Comparison of ENCODE assay signal across 8 cellular contexts in genomic region chr12:113030875-113031525, GRCh38. TPM values are rescaled to one million over a fixed set of nuclear protein-coding genes. Genes with fewer than 3 reads are reported as not detected.
A peak's percentile ranks its signal among the peaks of the same experiment; 100 is the strongest.
DNase-seq lines count a peak whose midpoint lies in the region; ATAC-seq and TF ChIP-seq lines count a peak whose summit lies in the region.

No MANE protein-coding gene starts in this region.

- DNase-seq in AG09319 (ENCODE audit: extremely low read depth, low read depth) = peak; percentile 34
- peak; percentile 73 for DNase-seq in GM23248
- DNase-seq in NCI-H345 treated with DMSO at 0.1 percent for 48 hours (lab: John Stamatoyannopoulos, UW; ENCODE audit: unreplicated experiment) = peak; percentile 52
- peak; percentile 74 for DNase-seq in astrocyte of the spinal cord (ENCODE audit: low read depth, low spot score)
- DNase-seq in iPS DF 19.7 (ENCODE audit: low read depth, low spot score) = peak; percentile 78
- DNase-seq in smooth muscle cell of the brain vasculature (ENCODE audit: low read depth, low spot score) = peak; percentile 47

- H2AFZ ChIP-seq in GM23248 = no peak overlapping the region

- no peaks in the 10 kb centered on the region for H3K9me2 ChIP-seq in GM23248 (ENCODE audit: insufficient read depth)

- H3K36me3 ChIP-seq in GM23248 (ENCODE audit: low read depth) = no peaks in the 10 kb centered on the region

- H3K4me2 ChIP-seq in GM23248 (ENCODE audit: unreplicated experiment) = no peak overlapping the region

- TF ChIP-seq CTCF in AG09319 (IDR thresholded peaks at IDR 0.05; ENCODE audit: low read depth, low read length) (peak; percentile 72), astrocyte of the spinal cord (IDR thresholded peaks at IDR 0.05; ENCODE audit: low read depth, low read length) (peak; percentile 71)

- no peaks in the 10 kb centered on the region for H3K9me3 ChIP-seq in GM23248 (ENCODE audit: low read depth)

- in situ Hi-C loops in GM23248 (cut with MboI) (no loop called here), astrocyte of the spinal cord (cut with HindIII; ENCODE audit: low sequenced_read_pairs) (no loop called here)

- no peak overlapping the region for H3K27ac ChIP-seq in GM23248

- H3K9ac ChIP-seq in GM23248 = no peak overlapping the region

- 2% methylated on average over 9 of the region's 9 CpGs for WGBS in GM23248 (ENCODE audit: low coverage in 1 of 2, low lambda C conversion rate in 2 of 2, missing lambda C conversion rate in 2 of 2), 2 experiments

- H4K20me1 ChIP-seq in GM23248 (ENCODE audit: insufficient read depth) = no peaks in the 10 kb centered on the region

- no peaks in the 10 kb centered on the region for H3F3A ChIP-seq in GM23248 (ENCODE audit: insufficient read depth)

- no peaks in the 10 kb centered on the region for H3K79me2 ChIP-seq in GM23248 (ENCODE audit: insufficient read depth)

- H3K4me3 ChIP-seq in GM23248 (no peak overlapping the region), astrocyte of the spinal cord (ENCODE audit: low read depth, low read length) (no peak overlapping the region)

- no peak for ATAC-seq in GM21786 (IDR thresholded peaks at IDR 0.05; ENCODE audit: unreplicated experiment)
- ATAC-seq in GM18519 (IDR thresholded peaks at IDR 0.05; ENCODE audit: low FRiP score, unreplicated experiment) = no peak

- no peaks in the 10 kb centered on the region for H3K4me1 ChIP-seq in GM23248 (ENCODE audit: insufficient read depth)

- H3K27me3 ChIP-seq in GM23248 (replicated peaks; ENCODE audit: insufficient read depth) = no peaks in the 10 kb centered on the region; the same call in none of the 2 replicates

RNA-seq across cellular contexts. Expression of gene DTX1, which starts 25.5 kb away (rescaled TPM):
- total RNA-seq in GM23248 (2014; rRNA removed; shearing (Covaris generic)) = not detected in 2 replicates
- polyA plus RNA-seq in GM23248 (2016; fragmentation: Nextera tagmentation; extraction: Ambion mirVana) = not detected in 2 replicates

RNA-seq across cellular contexts. Expression of gene OAS2, which starts 52.7 kb away (rescaled TPM):
- total RNA-seq in GM23248 (2014; rRNA removed; shearing (Covaris generic)) = 0.54 and 1.0 TPM in 2 replicates
- polyA plus RNA-seq in GM23248 (2016; fragmentation: Nextera tagmentation; extraction: Ambion mirVana) = 0.56 and 1.4 TPM in 2 replicates
